In the genomic region with DNA sequence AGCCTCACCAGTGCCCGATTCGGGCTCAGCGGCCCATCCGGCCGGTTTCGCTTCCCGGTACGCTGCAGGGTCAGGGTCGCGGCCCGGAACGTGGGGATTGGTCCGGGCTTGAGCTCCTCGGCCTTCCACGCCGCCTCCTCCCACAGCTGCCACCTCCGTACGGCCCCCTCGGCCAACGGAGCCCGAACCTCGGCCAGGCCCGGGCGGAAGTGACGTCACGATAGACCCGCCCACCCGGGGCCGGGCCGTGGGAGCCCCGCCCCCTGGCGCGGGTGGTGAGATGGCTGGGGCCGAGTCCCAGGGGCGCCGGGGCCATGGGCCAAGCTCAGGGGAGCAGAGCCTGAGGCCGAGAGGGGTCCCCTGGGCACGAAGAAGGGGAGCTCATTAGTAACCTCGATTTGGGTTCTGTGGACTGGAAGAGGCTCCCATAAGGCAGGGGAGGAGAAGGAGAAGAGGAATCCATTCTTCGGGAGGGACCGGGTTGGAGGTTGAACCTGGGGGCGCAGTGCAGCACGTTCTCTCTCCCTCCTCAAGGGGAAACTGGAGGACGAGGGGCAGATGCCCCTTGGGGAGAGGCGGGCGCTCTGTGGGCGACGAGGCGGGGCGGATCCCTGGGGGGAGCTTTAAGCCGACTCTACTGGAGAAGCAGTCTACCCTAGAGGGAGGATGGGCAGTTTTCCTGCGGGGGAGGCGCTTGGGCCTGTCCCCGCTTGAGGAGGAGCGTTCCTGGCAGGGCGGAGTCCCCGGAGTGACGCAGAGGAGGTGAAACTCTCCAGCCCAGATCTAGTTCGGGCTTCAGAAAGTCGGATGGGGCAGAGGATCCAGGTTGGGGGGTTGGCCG, we compare ENCODE assay signal across 8 cellular contexts. TPM values are rescaled to one million over a fixed set of nuclear protein-coding genes. Genes with fewer than 3 reads are reported as not detected.
DNase-seq lines count a peak whose midpoint lies in the region; ATAC-seq, FAIRE-seq and TF ChIP-seq lines count a peak whose summit lies in the region.

A gene with protein sequence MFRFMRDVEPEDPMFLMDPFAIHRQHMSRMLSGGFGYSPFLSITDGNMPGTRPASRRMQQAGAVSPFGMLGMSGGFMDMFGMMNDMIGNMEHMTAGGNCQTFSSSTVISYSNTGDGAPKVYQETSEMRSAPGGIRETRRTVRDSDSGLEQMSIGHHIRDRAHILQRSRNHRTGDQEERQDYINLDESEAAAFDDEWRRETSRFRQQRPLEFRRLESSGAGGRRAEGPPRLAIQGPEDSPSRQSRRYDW (minus strand): TSS at position 211 of the 841 bp plus-strand sequence. CDS start 807 bp downstream, outside the sequence.

- BruUV-seq in mammary epithelial cell (replicated peaks; lab: Mats Ljungman, UMichigan): no TSS peak

- DNase-seq in AG04449 (ENCODE audit: low read depth, low spot score) (peak; percentile 96), NCI-H2227 (lab: John Stamatoyannopoulos, UW; ENCODE audit: unreplicated experiment) (peak; percentile 96), WERI-Rb-1 (peak; percentile 99), mammary epithelial cell (peak; percentile 98), iPS-NIHi11 (ENCODE audit: low spot score) (peak; percentile 100), small intestine (peak; percentile 99)

- intact Hi-C loops in mammary epithelial cell (cut with micrococcal nuclease): loop anchor here (1.0 to 5.0 kb wide), 9 partner anchors 12 to 189 kb away; a partner anchor contains a TSS

- peak within 1 kb of the TSS; percentile 84 for H3K4me2 ChIP-seq in mammary epithelial cell (ENCODE audit: insufficient read depth, low read depth, low read length)

- TF ChIP-seq CTCF in AG04449 (IDR thresholded peaks at IDR 0.05; ENCODE audit: insufficient read depth, low read length, missing control alignments) (peak; percentile 94), WERI-Rb-1 (IDR thresholded peaks at IDR 0.05; ENCODE audit: low read depth, low read length) (peak; percentile 92), mammary epithelial cell (conservative IDR thresholded peaks at IDR 0.05 in 1 of 2, IDR thresholded peaks at IDR 0.05 in 1 of 2; ENCODE audit: extremely low read depth in 1 of 2, insufficient read depth in 1 of 2, low read depth in 1 of 2, low read length in 2 of 2) (peak; percentile 82 to 97)

- peak within 1 kb of the TSS; percentile 93 for H3K4me3 ChIP-seq in AG04449 (ENCODE audit: low read depth, low read length)
- H3K4me3 ChIP-seq in WERI-Rb-1 (ENCODE audit: low read depth, low read length): peak within 1 kb of the TSS; percentile 73
- peak within 1 kb of the TSS; percentile 49 to 99 (median 81) for H3K4me3 ChIP-seq in mammary epithelial cell (replicated peaks in 1 of 3; ENCODE audit: insufficient read depth in 1 of 3, low read depth in 2 of 3, low read length in 3 of 3)
- peak within 1 kb of the TSS; percentile 75 to 85 for H3K4me3 ChIP-seq in small intestine (ENCODE audit: low read depth in 1 of 2, low read length in 2 of 2)

- peaks cover 42% of the 10 kb centered on the region for H3K79me2 ChIP-seq in mammary epithelial cell (ENCODE audit: insufficient read depth, low read length)

- H3K36me3 ChIP-seq in WERI-Rb-1 (peaks cover 44% of the 10 kb centered on the region), mammary epithelial cell (ENCODE audit: insufficient read depth, low read length) (peaks cover 31% of the 10 kb centered on the region), small intestine (ENCODE audit: control insufficient read depth in 2 of 2, insufficient read depth in 2 of 2, low read length in 2 of 2) (peaks cover 7 to 23% of the 10 kb centered on the region in 2 donors)

- peak within 1 kb of the TSS; percentile 97 for H3K27ac ChIP-seq in WERI-Rb-1
- H3K27ac ChIP-seq in mammary epithelial cell (ENCODE audit: insufficient read depth, low read depth, low read length): peak within 1 kb of the TSS; percentile 92
- H3K27ac ChIP-seq in small intestine (ENCODE audit: low read depth in 1 of 2, low read length in 1 of 2): peak within 1 kb of the TSS; percentile 88 to 99

- H4K20me1 ChIP-seq in mammary epithelial cell (ENCODE audit: insufficient read depth, low read length): no peaks in the 10 kb centered on the region

- POLR2A ChIA-PET in AG04449 (lab: Yijun Ruan, JAX): interaction anchor here (0.8 to 3.3 kb wide), 20 partner anchors 11 to 219 kb away, joined by 3 to 78 read pairs (median 6); a partner anchor contains a TSS

- dilution Hi-C loops in mammary epithelial cell (cut with HindIII; ENCODE audit: low sequenced_read_pairs): no loop called here

- H2AFZ ChIP-seq in mammary epithelial cell (ENCODE audit: low read depth, low read length): peak within 1 kb of the TSS; percentile 80

- CTCF ChIA-PET in AG04449 (lab: Yijun Ruan, JAX) (interaction anchor here (0.6 to 10.1 kb wide), 43 partner anchors 9 to 201 kb away, joined by 3 to 304 read pairs (median 8); a partner anchor contains a TSS), mammary epithelial cell (lab: Charles Lee; ENCODE audit: low non-redundant PET) (interaction anchor here (0.6 to 0.9 kb wide), 5 partner anchors 14 to 404 kb away, joined by 3 to 23 read pairs (median 5); a partner anchor contains a TSS)

- FAIRE-seq in small intestine (lab: Jason Lieb, UNC): no peak

- H3K9me3 ChIP-seq in WERI-Rb-1 (ENCODE audit: severe bottlenecking) (no peaks in the 10 kb centered on the region), mammary epithelial cell (replicated peaks; ENCODE audit: insufficient read depth, low read length) (no peaks in the 10 kb centered on the region), small intestine (ENCODE audit: control insufficient read depth, low read depth) (no peaks in the 10 kb centered on the region)

- in situ Hi-C loops in mammary epithelial cell (cut with MboI; ENCODE audit: low sequenced_read_pairs in 2 of 2): loop anchor here in 1 of 2 donors (5.0 kb wide), 1 partner anchor 74 kb away; a partner anchor contains a TSS

- ATAC-seq in GM18873 (IDR thresholded peaks at IDR 0.05; ENCODE audit: low FRiP score, unreplicated experiment) (peak; percentile 80), HG03139 (IDR thresholded peaks at IDR 0.05; ENCODE audit: unreplicated experiment) (peak; percentile 88)

- H3K9ac ChIP-seq in mammary epithelial cell (ENCODE audit: insufficient read depth, low read length): peak within 1 kb of the TSS; percentile 79

- 0% methylated on average over 5 of the region's 61 CpGs for WGBS in mammary epithelial cell (ENCODE audit: low coverage, missing lambda C conversion rate)
- 0% methylated on average over 59 to 61 of the region's 61 CpGs for WGBS in small intestine, 3 donors

- H3K27me3 ChIP-seq in WERI-Rb-1 (ENCODE audit: insufficient read depth, low read depth, severe bottlenecking) (no peaks in the 10 kb centered on the region), mammary epithelial cell (ENCODE audit: insufficient read depth, low read length) (no peaks in the 10 kb centered on the region), small intestine (ENCODE audit: control insufficient read depth in 2 of 2, insufficient read depth in 2 of 2, low read length in 2 of 2) (no peaks in the 10 kb centered on the region)

- H3K4me1 ChIP-seq in mammary epithelial cell (ENCODE audit: insufficient read depth, low read length) (peaks cover 24% of the 10 kb centered on the region), small intestine (ENCODE audit: control insufficient read depth in 2 of 2, insufficient read depth in 1 of 2, low read depth in 1 of 2, low read length in 1 of 2) (peaks cover 0 to 12% of the 10 kb centered on the region in 2 donors)

RNA-seq across cellular contexts. Expression of the gene that starts here (rescaled TPM):
- 100 to 1,000 TPM; 233 to 294 TPM for total RNA-seq in mammary epithelial cell
- 425 TPM for polyA plus RNA-seq in mammary epithelial cell
- 387 TPM for polyA minus RNA-seq in mammary epithelial cell
- 100 to 1,000 TPM; 163 to 233 (median 204) TPM for polyA plus RNA-seq in small intestine

Comparison
In these comparisons a context has a peak if more than half of its experiments do, and no peak if none do; other contexts are left out.
1. Peak in every context shown above with its lines: DNase-seq, ATAC-seq, H3K4me3 ChIP-seq and H3K27ac ChIP-seq.